Comparison of ENCODE assay signal across 11 cellular contexts in the genomic region with DNA sequence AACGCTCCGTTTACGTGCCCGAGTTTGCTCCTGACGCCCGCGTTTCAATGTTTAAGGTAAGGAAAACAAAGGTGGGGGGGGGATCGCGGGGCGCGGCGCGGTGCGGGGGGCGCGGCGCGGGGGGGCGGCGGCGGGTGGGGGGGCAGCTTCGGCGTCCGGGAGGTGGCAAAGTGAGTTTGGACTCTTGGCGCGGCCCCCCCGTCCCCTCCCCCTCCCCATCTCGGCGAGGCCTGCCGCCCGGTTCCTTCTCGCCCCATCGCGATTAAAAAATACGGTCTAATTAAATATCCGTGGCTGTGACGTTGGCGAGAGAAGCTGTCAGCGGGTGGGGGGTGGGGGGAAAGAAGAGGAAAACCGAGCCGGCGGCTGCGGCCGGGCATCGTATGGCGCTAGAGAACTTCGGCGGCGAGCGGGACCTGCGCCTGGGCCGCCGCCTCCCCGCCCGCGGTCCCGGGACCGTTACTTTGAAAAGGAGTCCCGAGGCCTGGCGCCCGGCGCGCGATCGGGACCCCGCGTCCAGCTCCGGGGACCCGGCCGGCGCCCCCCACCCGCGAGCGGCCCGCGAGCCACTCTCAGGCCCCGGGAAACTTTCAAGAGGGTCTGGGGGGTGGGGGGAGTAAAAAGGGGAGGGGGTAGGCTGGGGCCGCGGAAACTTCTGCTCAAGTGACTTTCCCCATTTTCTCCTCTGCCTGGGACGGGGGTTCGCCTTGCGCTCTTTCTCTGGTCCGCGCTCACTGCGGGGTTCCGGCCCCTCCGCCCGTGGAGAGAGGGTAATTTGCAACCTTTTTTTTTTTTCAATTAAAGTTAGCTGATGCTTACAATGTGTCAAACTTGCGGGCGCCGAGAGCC.
A peak's percentile ranks its signal among the peaks of the same experiment; 100 is the strongest.
DNase-seq lines count a peak whose midpoint lies in the region; ATAC-seq and TF ChIP-seq lines count a peak whose summit lies in the region.
"Had no signal": no experiment of that assay in that cellular context is flagged by ENCODE, and none has a peak within 500 bp of the region (broad histone marks: within the 10 kb centered on the region; RNA-seq: fewer than 3 reads in every experiment).

No MANE protein-coding gene starts in this region.

- H3K27me3 ChIP-seq in breast epithelium, result peaks cover 2 to 94% of the 10 kb centered on the region in 2 donors
- peaks cover 35% of the 10 kb centered on the region for H3K27me3 ChIP-seq in muscle layer of duodenum (ENCODE audit: low read depth, low read length)
- peaks cover 89% of the 10 kb centered on the region for H3K27me3 ChIP-seq in upper lobe of right lung

- H3K27me3 Mint-ChIP-seq in MCF 10A (ENCODE audit: insufficient read depth, unreplicated experiment), result no peaks in the 10 kb centered on the region

- TF ChIP-seq CTCF in breast epithelium (IDR thresholded peaks at IDR 0.05) (no peak), MCF 10A (IDR thresholded peaks at IDR 0.05; ENCODE audit: unreplicated experiment) (no peak), upper lobe of right lung (IDR thresholded peaks at IDR 0.05) (no peak)

- TF ChIP-seq POLR2A in breast epithelium (IDR thresholded peaks at IDR 0.05), result no peak

- H3K36me3 ChIP-seq in breast epithelium (no peaks in the 10 kb centered on the region), muscle layer of duodenum (ENCODE audit: control insufficient read depth in 1 of 2, insufficient read depth in 2 of 2, low read length in 2 of 2) (no peaks in the 10 kb centered on the region), upper lobe of right lung (no peaks in the 10 kb centered on the region)

- POLR2A ChIA-PET in MCF 10A (lab: Yijun Ruan, JAX), result no interaction called here

- H3K4me1 ChIP-seq in breast epithelium, result peaks cover 11 to 14% of the 10 kb centered on the region in 2 donors
- peaks cover 0 to 35% of the 10 kb centered on the region in 2 donors for H3K4me1 ChIP-seq in muscle layer of duodenum (ENCODE audit: control insufficient read depth in 1 of 2, insufficient read depth in 2 of 2, low read length in 2 of 2)
- H3K4me1 ChIP-seq in upper lobe of right lung, result peaks cover 28% of the 10 kb centered on the region

- intact Hi-C loops in breast epithelium (cut with DNase I; ENCODE audit: low total_unique reads) (no loop called here), MCF 10A (cut with micrococcal nuclease) (no loop called here), upper lobe of right lung (cut with DNase I) (no loop called here)

- H3K4me3 Mint-ChIP-seq in MCF 10A (ENCODE audit: unreplicated experiment), result no peak overlapping the region

- DNase-seq in breast epithelium (ENCODE audit: low spot score in 2 of 2) (no peak), MCF 10A (ENCODE audit: unreplicated experiment) (no peak), upper lobe of right lung (no peak), NCI-H1436 (lab: John Stamatoyannopoulos, UW) (no peak)
- no peak for DNase-seq in effector CD8-positive, alpha-beta T cell (lab: John Stamatoyannopoulos, UW)
- DNase-seq: DND-41, HCEC 1CT, NCI-H187 had no signal

- H3K27ac ChIP-seq in breast epithelium (no peak overlapping the region), angular gyrus (ENCODE audit: low read depth, low read length) (peak overlapping the region; percentile 66), muscle layer of duodenum (ENCODE audit: low read length) (no peak overlapping the region), upper lobe of right lung (no peak overlapping the region)

- H3K4me1 Mint-ChIP-seq in MCF 10A (ENCODE audit: insufficient read depth, unreplicated experiment), result no peaks in the 10 kb centered on the region

- peaks cover 41% of the 10 kb centered on the region for H3K9me3 Mint-ChIP-seq in MCF 10A (ENCODE audit: unreplicated experiment)

- no peak for ATAC-seq in upper lobe of right lung
- ATAC-seq in GM21737 (IDR thresholded peaks at IDR 0.05; ENCODE audit: unreplicated experiment), result no peak

- H3K4me3 ChIP-seq in breast epithelium (peak overlapping the region; percentile 54 to 72 (median 60)), muscle layer of duodenum (ENCODE audit: low read depth in 1 of 2, low read length in 2 of 2) (peak overlapping the region; percentile 45 to 81), upper lobe of right lung (peak overlapping the region; percentile 52)

- H3K9me3 ChIP-seq in breast epithelium (no peaks in the 10 kb centered on the region), muscle layer of duodenum (ENCODE audit: control insufficient read depth in 1 of 2, low read length in 2 of 2) (no peaks in the 10 kb centered on the region), upper lobe of right lung (no peaks in the 10 kb centered on the region)

- CTCF ChIA-PET in MCF 10A (lab: Yijun Ruan, JAX), result no interaction called here

- no TSS peak for BruUV-seq in MCF 10A (replicated peaks; lab: Mats Ljungman, UMichigan)

- H3K27ac Mint-ChIP-seq in MCF 10A (ENCODE audit: low read depth, unreplicated experiment), result no peak overlapping the region

- H3K36me3 Mint-ChIP-seq in MCF 10A (ENCODE audit: insufficient read depth, unreplicated experiment), result no peaks in the 10 kb centered on the region
